ENCODE assay signal across 26 cellular contexts in genomic region chr6:124869412-124869811, GRCh38.
DNase-seq lines count a peak whose midpoint lies in the region; ATAC-seq and TF ChIP-seq lines count a peak whose summit lies in the region.
"Had no signal": no experiment of that assay in that cellular context is flagged by ENCODE, and none has a peak within 500 bp of the region (broad histone marks: within the 10 kb centered on the region; RNA-seq: fewer than 3 reads in every experiment).

No MANE protein-coding gene starts in this region.

- no peaks in the 10 kb centered on the region for H3K27me3 ChIP-seq in ACC112 (ENCODE audit: insufficient read depth, low read length)
- no peaks in the 10 kb centered on the region for H3K27me3 ChIP-seq in IMR-90 (ENCODE audit: control insufficient read depth, insufficient read depth, low read length)
- H3K27me3 ChIP-seq in foreskin keratinocyte, result no peaks in the 10 kb centered on the region
- H3K27me3 ChIP-seq: BLaER1 had no signal

- no peaks in the 10 kb centered on the region for H4K20me1 ChIP-seq in IMR-90 (ENCODE audit: insufficient read depth, low read length)
- H4K20me1 ChIP-seq: BLaER1 had no signal

- H2BK120ac ChIP-seq in IMR-90 (ENCODE audit: low read depth, low read length), result no peak overlapping the region

- no peak overlapping the region for H3K4ac ChIP-seq in IMR-90 (ENCODE audit: low read depth, low read length)

- H3K4me3 ChIP-seq in ACC112 (ENCODE audit: low read depth, low read length) (no peak overlapping the region), IMR-90 (ENCODE audit: insufficient read depth, low read depth, low read length) (no peak overlapping the region), choroid plexus epithelial cell (ENCODE audit: low read depth, low read length) (no peak overlapping the region)
- H3K4me3 ChIP-seq: BLaER1, GM12878 had no signal

- POLR2A ChIA-PET in IMR-90 (lab: Charles Lee; ENCODE audit: unreplicated experiment), result no interaction called here

- peaks cover 21% of the 10 kb centered on the region for H3K4me1 ChIP-seq in ACC112 (ENCODE audit: control insufficient read depth, insufficient read depth, low read length, unreplicated experiment)
- peaks cover 2% of the 10 kb centered on the region; the same call in 1 of the 2 replicates for H3K4me1 ChIP-seq in IMR-90 (ENCODE audit: control insufficient read depth, insufficient read depth, low read length)
- H3K4me1 ChIP-seq in foreskin keratinocyte, result peaks cover 7% of the 10 kb centered on the region

- H3K27ac ChIP-seq in ACC112 (ENCODE audit: low read depth, low read length) (peak overlapping the region; percentile 17; the same call in 1 of the 2 replicates), IMR-90 (ENCODE audit: insufficient read depth, low read length) (no peak overlapping the region), foreskin keratinocyte (no peak overlapping the region)
- H3K27ac ChIP-seq: BLaER1 had no signal

- H3K36me3 ChIP-seq in ACC112 (ENCODE audit: insufficient read depth, low read length), result no peaks in the 10 kb centered on the region
- no peaks in the 10 kb centered on the region for H3K36me3 ChIP-seq in IMR-90 (ENCODE audit: control insufficient read depth, insufficient read depth, low read length)
- H3K36me3 ChIP-seq: BLaER1 had no signal

- in situ Hi-C loops in IMR-90 (cut with MboI; ENCODE audit: low sequenced_read_pairs), result no loop called here

- TF ChIP-seq RAD21 in IMR-90 (IDR thresholded peaks at IDR 0.05; ENCODE audit: low read length), result no peak

- no TSS peak for BruUV-seq in IMR-90 (replicated peaks; lab: Mats Ljungman, UMichigan)

- ATAC-seq in IMR-90 (ENCODE audit: low read depth), result no peak
- ATAC-seq in foreskin keratinocyte, result peak; percentile 63
- ATAC-seq in GM19328 (IDR thresholded peaks at IDR 0.05; ENCODE audit: unreplicated experiment), result no peak
- no peak for ATAC-seq in activated T-cell treated with anti-CD3 and anti-CD28 coated beads, Interleukin-2, amount 50 U/mL, for 4 hours
- no peak for ATAC-seq in HG03342 (IDR thresholded peaks at IDR 0.05; ENCODE audit: unreplicated experiment)
- ATAC-seq: GM12878, SK-N-SH treated with all-trans-retinoic acid at 6 μM for 48 hours had no signal

- H2BK5ac ChIP-seq in IMR-90 (ENCODE audit: low read depth, low read length, poor library complexity, severe bottlenecking), result no peak overlapping the region

- H2AFZ ChIP-seq in ACC112 (ENCODE audit: low read length, unreplicated experiment) (peak overlapping the region; percentile 58), IMR-90 (replicated peaks; ENCODE audit: low read length, poor library complexity) (no peak overlapping the region)

- no peak for TF ChIP-seq POLR2A in IMR-90 (IDR thresholded peaks at IDR 0.05; ENCODE audit: low read depth, low read length)

- dilution Hi-C loops in IMR-90 (cut with HindIII; ENCODE audit: low sequenced_read_pairs, unreplicated experiment), result no loop called here

- CTCF ChIA-PET in IMR-90 (lab: Yijun Ruan, JAX), result interaction anchor here (2.8 kb wide), 1 partner anchor 245 kb away, joined by 14 read pairs; no protein-coding TSS in a partner anchor

- H3K9me1 ChIP-seq in IMR-90 (ENCODE audit: insufficient read depth, low read length), result no peaks in the 10 kb centered on the region

- intact Hi-C loops in IMR-90 (cut with micrococcal nuclease), result loop anchor here (5.0 kb wide), 1 partner anchor 898 kb away; no protein-coding TSS in a partner anchor

- no peak overlapping the region for H2BK15ac ChIP-seq in IMR-90 (ENCODE audit: low read depth, low read length)

- no peak overlapping the region for H3K9ac ChIP-seq in IMR-90 (ENCODE audit: low read depth, low read length)
- H3K9ac ChIP-seq: BLaER1 had no signal

- no peaks in the 10 kb centered on the region for H3K9me3 Mint-ChIP-seq in activated T-cell treated with anti-CD3 and anti-CD28 coated beads, Interleukin-2, amount 50 U/mL, for 4 hours
- H3K9me3 Mint-ChIP-seq: CD4-positive, alpha-beta memory T cell had no signal

- no peak overlapping the region for H4K91ac ChIP-seq in IMR-90 (ENCODE audit: insufficient read depth, low read depth, low read length)

- no CpG with 5 or more reads among the region's 2 CpGs for WGBS in IMR-90 (ENCODE audit: extremely low coverage in 2 of 2, insufficient read length in 1 of 2), 2 experiments

- no peak overlapping the region for H2AK9ac ChIP-seq in IMR-90 (replicated peaks; ENCODE audit: low read depth, low read length, poor library complexity)

- TF ChIP-seq CTCF in IMR-90 (conservative IDR thresholded peaks at IDR 0.05; ENCODE audit: low read depth, low read length) (no peak), choroid plexus epithelial cell (conservative IDR thresholded peaks at IDR 0.05; ENCODE audit: low read depth, low read length) (no peak), foreskin keratinocyte (conservative IDR thresholded peaks at IDR 0.05) (no peak)

- H3K9me3 ChIP-seq in IMR-90 (ENCODE audit: control insufficient read depth, insufficient read depth, low read length), result no peaks in the 10 kb centered on the region
- H3K9me3 ChIP-seq: BLaER1 had no signal

- no peak overlapping the region for H2AK5ac ChIP-seq in IMR-90 (ENCODE audit: low read depth, low read length)

- no peak overlapping the region for H3K56ac ChIP-seq in IMR-90 (ENCODE audit: extremely low read depth, insufficient read depth, low read length)

- H3K27me3 Mint-ChIP-seq in activated T-cell treated with anti-CD3 and anti-CD28 coated beads, Interleukin-2, amount 50 U/mL, for 4 hours (ENCODE audit: low read depth), result no peaks in the 10 kb centered on the region
- H3K27me3 Mint-ChIP-seq: IgD-negative memory B cell had no signal

- no peak overlapping the region for H3K18ac ChIP-seq in IMR-90 (ENCODE audit: low read depth, low read length)

- H2BK20ac ChIP-seq in IMR-90 (ENCODE audit: low read depth, low read length), result no peak overlapping the region

- H3K14ac ChIP-seq in IMR-90 (replicated peaks; ENCODE audit: low read depth, low read length), result no peak overlapping the region

- no peaks in the 10 kb centered on the region for H3K79me1 ChIP-seq in IMR-90 (ENCODE audit: low read depth in 1 of 2, low read length in 2 of 2)

- H3K79me2 ChIP-seq in ACC112 (ENCODE audit: control insufficient read depth, insufficient read depth, low read length, unreplicated experiment), result no peaks in the 10 kb centered on the region

- no peak overlapping the region for H4K8ac ChIP-seq in IMR-90 (ENCODE audit: low read depth in 2 of 2, low read length in 2 of 2)

- peak; percentile 29 for DNase-seq in IMR-90
- peak; percentile 17 for DNase-seq in choroid plexus epithelial cell (ENCODE audit: low read depth)
- DNase-seq in foreskin keratinocyte, result peak in 1 of 2 donors; percentile 29
- no peak for DNase-seq in activated T-cell treated with anti-CD3 and anti-CD28 coated beads, Interleukin-2, amount 50 U/mL, for 4 hours
- no peak for DNase-seq in stimulated activated naive CD4-positive, alpha-beta T cell (lab: John Stamatoyannopoulos, UW)
- DNase-seq: CD4-positive, alpha-beta memory T cell; DMS153; EL; GOT3; Karpas-422; MM.1S; NCI-H1092 treated with DMSO at 0.1 percent for 48 hours; NCI-H146; NCI-H2029 treated with DMSO at 0.1 percent for 48 hours; NCI-H2171; NCI-H446 treated with DMSO at 0.1 percent for 48 hours; NCI-H748 treated with DMSO at 0.1 percent for 48 hours; OCI-M1; SHP77 treated with DMSO at 0.1 percent for 48 hours had no signal

- no peak overlapping the region for H4K5ac ChIP-seq in IMR-90 (ENCODE audit: low read depth, low read length)

- no peak overlapping the region for H3K4me2 ChIP-seq in IMR-90 (ENCODE audit: low read depth, low read length)
- H3K4me2 ChIP-seq: BLaER1 had no signal

- H3K23ac ChIP-seq in IMR-90 (ENCODE audit: low read depth, low read length), result no peak overlapping the region

- no peaks in the 10 kb centered on the region for H3K36me3 Mint-ChIP-seq in activated T-cell treated with anti-CD3 and anti-CD28 coated beads, Interleukin-2, amount 50 U/mL, for 4 hours (ENCODE audit: insufficient read depth)
- H3K36me3 Mint-ChIP-seq: CD4-positive, alpha-beta memory T cell; IgD-negative memory B cell had no signal

- H3K4me3 Mint-ChIP-seq in activated T-cell treated with anti-CD3 and anti-CD28 coated beads, Interleukin-2, amount 50 U/mL, for 4 hours, result no peak overlapping the region
- H3K4me3 Mint-ChIP-seq: CD4-positive, alpha-beta memory T cell; IgD-negative memory B cell had no signal

- H3K4me1 Mint-ChIP-seq in activated T-cell treated with anti-CD3 and anti-CD28 coated beads, Interleukin-2, amount 50 U/mL, for 4 hours (ENCODE audit: low read depth), result no peaks in the 10 kb centered on the region
- H3K4me1 Mint-ChIP-seq: CD4-positive, alpha-beta memory T cell; IgD-negative memory B cell had no signal

TF ChIP-seq in IMR-90, 13 proteins besides CTCF, POLR2A, EP300 and RAD21:
- no peak for TF ChIP-seq FOS (IDR thresholded peaks at IDR 0.05; ENCODE audit: low read depth, low read length)
- no peak for TF ChIP-seq CEBPB (IDR thresholded peaks at IDR 0.05; ENCODE audit: low read depth, low read length)
- TF ChIP-seq RCOR1 (IDR thresholded peaks at IDR 0.05; ENCODE audit: insufficient replicate concordance, low read length), result no peak
- no peak for TF ChIP-seq SMC3 (IDR thresholded peaks at IDR 0.05; ENCODE audit: low read depth, low read length)
TF ChIP-seq in IMR-90: peak in this region for 0.

Comparison
In these comparisons a context has a peak if more than half of its experiments do, and no peak if none do; other contexts are left out.
1. DNase-seq: peak in IMR-90 (single experiment) and choroid plexus epithelial cell (single experiment); none in activated T-cell treated with anti-CD3 and anti-CD28 coated beads, Interleukin-2, amount 50 U/mL, for 4 hours (single experiment) and stimulated activated naive CD4-positive, alpha-beta T cell (0 of 6).